In genomic region chr4:91485415-91485814, GRCh38 we compare ENCODE assay signal across 23 cellular contexts.
DNase-seq lines count a peak whose midpoint lies in the region; ATAC-seq and TF ChIP-seq lines count a peak whose summit lies in the region.
"Had no signal": no experiment of that assay in that cellular context is flagged by ENCODE, and none has a peak within 500 bp of the region (broad histone marks: within the 10 kb centered on the region; RNA-seq: fewer than 3 reads in every experiment).

No MANE protein-coding gene starts in this region.

- DNase-seq in Right ventricle myocardium inferior (ENCODE audit: missing footprints) (no peak), right cardiac atrium (no peak), G401 (ENCODE audit: low spot score) (peak; percentile 35), NCI-H2171 (lab: John Stamatoyannopoulos, UW) (peak; percentile 7), cerebellar cortex (ENCODE audit: low spot score) (peak; percentile 28), omental fat pad (ENCODE audit: low spot score) (no peak), hepatic stellate cell (ENCODE audit: low spot score) (no peak), sigmoid colon (no peak)
- DNase-seq: 8988T; ACHN; AML-193; BE2C; CD4-positive, alpha-beta T cell; CD8-positive, alpha-beta memory T cell; DMS153; DND-41; GDM1; H9 had no signal

- TF ChIP-seq CTCF in omental fat pad (IDR thresholded peaks at IDR 0.05) (no peak), sigmoid colon (IDR thresholded peaks at IDR 0.05) (no peak)

- no peaks in the 10 kb centered on the region for H3K27me3 ChIP-seq in right cardiac atrium (ENCODE audit: control insufficient read depth, insufficient read depth)
- H3K27me3 ChIP-seq in sigmoid colon: no peaks in the 10 kb centered on the region
- H3K27me3 ChIP-seq: BE2C; BLaER1 treated with 17β-estradiol and CSF1 and Interleukin-3, amounts not matched to agents 10 nM and 100 nM had no signal

- H3K4me1 ChIP-seq in right cardiac atrium (ENCODE audit: control insufficient read depth, insufficient read depth, low read length) (no peaks in the 10 kb centered on the region), sigmoid colon (no peaks in the 10 kb centered on the region)
- H3K4me1 ChIP-seq: A549; BE2C; BLaER1 treated with 17β-estradiol and CSF1 and Interleukin-3, amounts not matched to agents 10 nM and 100 nM had no signal

- no peak overlapping the region for H3K4me3 ChIP-seq in right cardiac atrium (ENCODE audit: low read length)
- no peak overlapping the region for H3K4me3 ChIP-seq in sigmoid colon
- H3K4me3 ChIP-seq: A549; BLaER1 treated with 17β-estradiol and CSF1 and Interleukin-3, amounts not matched to agents 10 nM and 100 nM; GM12878; GM23338 had no signal

- TF ChIP-seq POLR2A in sigmoid colon (IDR thresholded peaks at IDR 0.05): no peak

- no peak for TF ChIP-seq EP300 in sigmoid colon (IDR thresholded peaks at IDR 0.05)

- no peaks in the 10 kb centered on the region for H3K36me3 ChIP-seq in sigmoid colon
- H3K36me3 ChIP-seq: BE2C; BLaER1 treated with 17β-estradiol and CSF1 and Interleukin-3, amounts not matched to agents 10 nM and 100 nM had no signal

- 74% methylated on average over 1 of the region's 1 CpG for WGBS in right cardiac atrium
- WGBS in sigmoid colon, 2 donors: 86 to 88% methylated on average over 1 of the region's 1 CpG

- no peak overlapping the region for H3K27ac ChIP-seq in right cardiac atrium (ENCODE audit: low read length)
- H3K27ac ChIP-seq in sigmoid colon: no peak overlapping the region
- H3K27ac ChIP-seq: A549; BLaER1 treated with 17β-estradiol and CSF1 and Interleukin-3, amounts not matched to agents 10 nM and 100 nM had no signal

- in situ Hi-C loops in G401 (cut with HindIII; ENCODE audit: low sequenced_read_pairs): no loop called here

- ATAC-seq in Right ventricle myocardium inferior: peak; percentile 34
- no peak for ATAC-seq in right cardiac atrium
- ATAC-seq in omental fat pad (ENCODE audit: low FRiP score): no peak
- ATAC-seq: A549, GM12878, GM23338, HCT116 had no signal

- intact Hi-C loops in Right ventricle myocardium inferior (cut with DNase I) (loop anchor here (5.0 kb wide), 1 partner anchor 358 kb away; no protein-coding TSS in a partner anchor), right cardiac atrium (cut with DNase I) (no loop called here), sigmoid colon (cut with DNase I) (no loop called here)

- H3K9me3 ChIP-seq in right cardiac atrium (ENCODE audit: control insufficient read depth, low read length) (no peaks in the 10 kb centered on the region), sigmoid colon (no peaks in the 10 kb centered on the region)
- H3K9me3 ChIP-seq: A549; BE2C; BLaER1 treated with 17β-estradiol and CSF1 and Interleukin-3, amounts not matched to agents 10 nM and 100 nM had no signal

Comparison
In these comparisons a context has a peak if more than half of its experiments do, and no peak if none do; other contexts are left out.
1. DNase-seq: peak in G401 (single experiment), NCI-H2171 (single experiment) and cerebellar cortex (single experiment); none in Right ventricle myocardium inferior (single experiment), right cardiac atrium (0 of 3), omental fat pad (single experiment), hepatic stellate cell (single experiment) and sigmoid colon (single experiment).